ENCODE assay signal across 8 cellular contexts in the genomic region with DNA sequence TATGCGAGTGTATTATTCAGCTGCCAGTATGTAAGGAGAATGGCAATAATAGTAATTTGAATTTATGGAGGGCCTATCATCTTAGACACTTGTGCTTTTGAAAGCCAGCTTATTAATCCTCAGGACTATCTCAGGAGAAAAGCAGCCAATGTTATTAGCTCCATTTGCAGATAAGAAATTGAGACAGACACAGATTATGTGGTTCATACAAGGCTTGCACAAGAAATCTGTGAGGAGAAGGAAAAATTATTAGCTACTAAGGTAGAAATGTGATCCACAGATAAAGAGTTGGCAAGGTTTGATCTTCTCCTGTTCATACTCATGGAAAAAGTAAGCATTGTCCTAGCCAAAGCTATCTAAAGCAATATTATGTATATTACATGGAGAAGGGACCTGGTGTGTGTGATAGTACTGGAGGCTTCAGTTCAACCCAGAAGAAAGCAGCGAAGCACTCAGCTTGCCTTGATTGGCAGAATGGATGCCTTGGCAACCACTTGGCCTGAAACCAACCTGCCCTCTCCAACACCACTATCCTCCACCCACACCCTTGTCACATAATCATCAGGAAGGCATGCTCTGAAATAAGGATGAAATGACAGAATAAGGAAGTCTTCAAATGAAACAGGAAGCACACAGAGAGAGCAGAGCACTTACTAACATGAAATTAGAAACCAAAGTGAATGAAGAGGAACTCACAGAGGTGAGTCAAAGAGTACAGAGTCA. TPM values are rescaled to one million over a fixed set of nuclear protein-coding genes. Genes with fewer than 3 reads are reported as not detected.
A peak's percentile ranks its signal among the peaks of the same experiment; 100 is the strongest.
DNase-seq lines count a peak whose midpoint lies in the region; ATAC-seq and TF ChIP-seq lines count a peak whose summit lies in the region.

No MANE protein-coding gene starts in this region.

- DNase-seq in GF-D8 (lab: John Stamatoyannopoulos, UW) (peak; percentile 95), NOMO-1 treated with dmso at 0.1 percent for 144 hours (lab: John Stamatoyannopoulos, UW; ENCODE audit: unreplicated experiment) (peak; percentile 92), osteocyte (ENCODE audit: extremely low spot score, unreplicated experiment) (no peak), H9 (no peak)
- DNase-seq in effector CD8-positive, alpha-beta T cell (lab: John Stamatoyannopoulos, UW), result no peak

- H3K4me3 Mint-ChIP-seq in osteocyte (ENCODE audit: unreplicated experiment) (no peak overlapping the region), H9 (no peak overlapping the region)

- ATAC-seq in GM21423 (IDR thresholded peaks at IDR 0.05; ENCODE audit: unreplicated experiment) (peak; percentile 85), HG03565 (IDR thresholded peaks at IDR 0.05; ENCODE audit: unreplicated experiment) (peak; percentile 86)

- H3K23me2 ChIP-seq in H9 (ENCODE audit: insufficient read length, low read depth, low read length, poor library complexity, severe bottlenecking), result no peaks in the 10 kb centered on the region

- H2BK20ac ChIP-seq in H9 (ENCODE audit: low read depth, low read length, poor library complexity, severe bottlenecking), result no peak overlapping the region

- H2AFZ ChIP-seq in H9 (ENCODE audit: low read length), result no peak overlapping the region

- H3K4me1 ChIP-seq in endocrine pancreas (ENCODE audit: control insufficient read depth, insufficient read depth, low read length), result peaks cover 6% of the 10 kb centered on the region
- H3K4me1 ChIP-seq in H9 (ENCODE audit: insufficient read depth, low read length), result peaks cover 4% of the 10 kb centered on the region; the same call in 1 of the 2 replicates

- H2BK5ac ChIP-seq in H9 (ENCODE audit: insufficient read length, low read length), result no peak overlapping the region

- H4K20me1 ChIP-seq in H9 (ENCODE audit: control insufficient read depth, insufficient read depth, insufficient read length), result no peaks in the 10 kb centered on the region

- H4K5ac ChIP-seq in H9 (ENCODE audit: insufficient read length, low read depth, low read length), result no peak overlapping the region

- H3K4ac ChIP-seq in H9 (ENCODE audit: low read depth, low read length), result no peak overlapping the region

- no peak overlapping the region for H3K14ac ChIP-seq in H9 (ENCODE audit: insufficient read depth, low read length)

- no peaks in the 10 kb centered on the region for H3K36me3 ChIP-seq in endocrine pancreas (ENCODE audit: control insufficient read depth, insufficient read depth, low read length)

- H3K27ac ChIP-seq in H9 (ENCODE audit: insufficient read length, low read depth, low read length), result no peak overlapping the region

- H3K27me3 Mint-ChIP-seq in osteocyte (ENCODE audit: unreplicated experiment) (no peaks in the 10 kb centered on the region), H9 (ENCODE audit: low read depth) (no peaks in the 10 kb centered on the region)

- H2BK12ac ChIP-seq in H9 (ENCODE audit: insufficient read length, low read depth, low read length), result no peak overlapping the region

- WGBS in H9 (ENCODE audit: extremely low coverage, insufficient read length, low lambda C conversion rate), result no CpG with 5 or more reads among the region's 2 CpGs

- no peak overlapping the region for H3K56ac ChIP-seq in H9 (ENCODE audit: insufficient read length, low read depth, low read length)

- no peak overlapping the region for H4K91ac ChIP-seq in H9 (ENCODE audit: insufficient read length, low read depth, low read length)

- peaks cover 25% of the 10 kb centered on the region for H3K4me1 Mint-ChIP-seq in osteocyte (ENCODE audit: unreplicated experiment)
- H3K4me1 Mint-ChIP-seq in H9, result peaks cover 11 to 21% of the 10 kb centered on the region in 2 experiments

- no peak overlapping the region for H3K23ac ChIP-seq in H9 (ENCODE audit: insufficient read length, low read depth, low read length)

- no peaks in the 10 kb centered on the region for H3K36me3 Mint-ChIP-seq in osteocyte (ENCODE audit: unreplicated experiment)
- H3K36me3 Mint-ChIP-seq in H9 (ENCODE audit: insufficient read depth in 1 of 3, low read depth in 3 of 3), result peaks cover 0 to 5% (median 3%) of the 10 kb centered on the region in 3 experiments; a peak in 3 of 7 replicates

- no peak overlapping the region for H3K18ac ChIP-seq in H9 (ENCODE audit: insufficient read length, low read depth, low read length)

- peak overlapping the region; percentile 70 for H3K27ac Mint-ChIP-seq in osteocyte (ENCODE audit: unreplicated experiment)
- no peak overlapping the region for H3K27ac Mint-ChIP-seq in H9

- no peak overlapping the region for H2BK15ac ChIP-seq in H9 (ENCODE audit: low read depth, low read length)

- no peak overlapping the region for H3T11ph ChIP-seq in H9 (ENCODE audit: low read length)

- H2AK5ac ChIP-seq in H9 (ENCODE audit: insufficient read length, low read length), result no peak overlapping the region

- H3K27me3 ChIP-seq in endocrine pancreas (ENCODE audit: control insufficient read depth, insufficient read depth, low read length), result no peaks in the 10 kb centered on the region
- H3K27me3 ChIP-seq in H9 (ENCODE audit: insufficient read depth, low read length), result no peaks in the 10 kb centered on the region

- peak overlapping the region; percentile 30 for H3K4me3 ChIP-seq in endocrine pancreas (ENCODE audit: control insufficient read depth, insufficient read depth, low read length)

- H3K4me2 ChIP-seq in H9 (ENCODE audit: insufficient read depth, insufficient read length, low read length), result no peak overlapping the region

- no peaks in the 10 kb centered on the region for H3K79me2 ChIP-seq in H9 (ENCODE audit: insufficient read depth, low read length)

- H2BK120ac ChIP-seq in H9 (ENCODE audit: low read depth, low read length, poor library complexity, severe bottlenecking), result no peak overlapping the region

- no peak overlapping the region for H3K9ac ChIP-seq in endocrine pancreas (ENCODE audit: control insufficient read depth, insufficient read depth, low read length)
- no peak overlapping the region for H3K9ac ChIP-seq in H9 (ENCODE audit: extremely low read depth, insufficient read length, low read length)

- no peak for TF ChIP-seq CTCF in osteocyte (IDR thresholded peaks at IDR 0.05)
- no peak for TF ChIP-seq CTCF in H9 (conservative IDR thresholded peaks at IDR 0.05)

- H4K8ac ChIP-seq in H9 (replicated peaks; ENCODE audit: insufficient read length, low read depth, low read length), result no peak overlapping the region

- H3K9me3 ChIP-seq in endocrine pancreas (ENCODE audit: control insufficient read depth, low read length) (no peaks in the 10 kb centered on the region), H9 (ENCODE audit: control insufficient read depth, low read depth, low read length) (no peaks in the 10 kb centered on the region)

- no peaks in the 10 kb centered on the region for H3K79me1 ChIP-seq in H9 (ENCODE audit: insufficient read depth, low read depth, low read length, poor library complexity, severe bottlenecking)

- H3K9me3 Mint-ChIP-seq in osteocyte (ENCODE audit: unreplicated experiment) (no peaks in the 10 kb centered on the region), H9 (no peaks in the 10 kb centered on the region)

RNA-seq across cellular contexts. Expression of gene MACC1, which starts 18.0 kb away (rescaled TPM):
- total RNA-seq in osteocyte (not detected in 2 replicates), H9 (2021) (9.8 and 11.0 TPM in 2 replicates)

Comparison
In these comparisons a context has a peak if more than half of its experiments do, and no peak if none do; other contexts are left out.
1. DNase-seq: peak in GF-D8 (single experiment) and NOMO-1 treated with dmso at 0.1 percent for 144 hours (single experiment); none in osteocyte (single experiment), H9 (single experiment) and effector CD8-positive, alpha-beta T cell (single experiment).
2. RNA of gene MACC1, which starts 18.0 kb away (total RNA-seq): 9.8 to 11.0 TPM in H9; not detected in osteocyte; every median in the first group is over 10 times any median in the second.